In the genomic region with DNA sequence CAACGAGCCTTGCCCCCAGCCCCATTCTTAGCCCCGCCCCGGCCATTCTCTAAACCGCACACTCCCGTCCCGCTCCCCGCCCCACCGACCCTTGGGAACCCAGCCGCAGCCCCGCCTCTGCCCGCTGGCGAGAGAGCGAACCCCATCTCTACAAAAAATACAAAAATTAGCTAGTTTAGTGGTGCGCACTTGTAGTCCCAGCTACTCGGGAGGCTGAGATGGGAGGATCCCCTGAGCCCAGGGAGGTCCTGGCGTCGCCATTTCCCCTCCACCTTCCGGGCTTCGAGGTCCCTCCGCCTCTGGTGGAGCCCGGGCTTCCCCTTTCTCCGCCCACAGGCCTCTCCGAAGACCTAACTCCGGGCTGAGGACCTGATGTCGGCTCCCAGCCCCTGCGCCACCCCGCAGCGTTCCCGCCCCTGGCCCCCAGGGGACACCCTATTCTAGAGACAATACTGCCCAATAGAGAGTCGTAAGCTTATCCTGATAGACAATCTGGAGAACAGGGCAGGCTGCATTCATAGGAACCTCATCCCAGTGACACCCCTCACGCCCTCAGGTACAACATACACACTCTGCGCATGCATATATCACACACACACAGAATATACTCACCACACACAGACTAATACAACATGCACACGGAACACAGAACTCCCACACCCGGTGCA, we compare ENCODE assay signal across 8 cellular contexts. TPM values are rescaled to one million over a fixed set of nuclear protein-coding genes. Genes with fewer than 3 reads are reported as not detected.
A peak's percentile ranks its signal among the peaks of the same experiment; 100 is the strongest.
DNase-seq lines count a peak whose midpoint lies in the region; ATAC-seq and TF ChIP-seq lines count a peak whose summit lies in the region.

No MANE protein-coding gene starts in this region.

- H3K9me2 ChIP-seq in SU-DHL-6 (replicated peaks; ENCODE audit: insufficient read depth, low read length) = no peaks in the 10 kb centered on the region

- no peaks in the 10 kb centered on the region for H3K9me3 ChIP-seq in SU-DHL-6 (ENCODE audit: insufficient read depth, low read length)
- no peaks in the 10 kb centered on the region for H3K9me3 ChIP-seq in left lung

- peak overlapping the region; percentile 88 for H2AFZ ChIP-seq in SU-DHL-6 (ENCODE audit: low read depth, low read length, severe bottlenecking)

- ATAC-seq in left lung (peak; percentile 2), HG02840 (IDR thresholded peaks at IDR 0.05; ENCODE audit: low FRiP score, unreplicated experiment) (no peak)

- peak overlapping the region; percentile 69 for H3K9ac ChIP-seq in SU-DHL-6 (ENCODE audit: low read length)

- H3K4me1 ChIP-seq in left lung = peaks cover 11 to 39% of the 10 kb centered on the region in 2 donors

- DNase-seq in NCI-H1436 (lab: John Stamatoyannopoulos, UW) (peak; percentile 40), NCI-H1436 treated with DMSO at 0.1 percent for 48 hours (lab: John Stamatoyannopoulos, UW) (no peak), left lung (peak; percentile 73 to 90), RKO (ENCODE audit: low spot score) (no peak)
- DNase-seq in stimulated activated CD8-positive, alpha-beta memory T cell treated with anti-CD3 and anti-CD28 coated beads, Interleukin-15, amount 100 ng/mL, for 48 hours (ENCODE audit: low read depth in 2 of 2) = peak; percentile 64

- H3K27ac ChIP-seq in SU-DHL-6 (ENCODE audit: low read depth, low read length) = peak overlapping the region; percentile 47; the same call in 1 of the 2 replicates
- H3K27ac ChIP-seq in angular gyrus (ENCODE audit: low read depth, low read length) = peak overlapping the region; percentile 53
- peak overlapping the region; percentile 81 to 91 for H3K27ac ChIP-seq in left lung

- H3K27me3 ChIP-seq in SU-DHL-6 (ENCODE audit: low read length) (no peaks in the 10 kb centered on the region), left lung (peaks cover 0 to 9% of the 10 kb centered on the region in 2 donors)

- H4K20me1 ChIP-seq in SU-DHL-6 (ENCODE audit: low read depth, low read length) = no peaks in the 10 kb centered on the region

- peaks cover 9% of the 10 kb centered on the region for H3F3A ChIP-seq in SU-DHL-6 (ENCODE audit: insufficient read depth)

- peak overlapping the region; percentile 90 for H3K4me2 ChIP-seq in SU-DHL-6 (ENCODE audit: low read depth, low read length, poor library complexity, severe bottlenecking)

- H3K79me2 ChIP-seq in SU-DHL-6 (ENCODE audit: insufficient read depth, low read length) = no peaks in the 10 kb centered on the region

- TF ChIP-seq CTCF in SU-DHL-6 (IDR thresholded peaks at IDR 0.05; ENCODE audit: insufficient read depth, low read length, poor library complexity, severe bottlenecking) (no peak), left lung (IDR thresholded peaks at IDR 0.05) (peak in 1 of 2 donors; percentile 12)

- H3K36me3 ChIP-seq in SU-DHL-6 (ENCODE audit: low read length) (no peaks in the 10 kb centered on the region), left lung (peaks cover 0 to 25% of the 10 kb centered on the region in 2 donors)

- H3K4me3 ChIP-seq in SU-DHL-6 (ENCODE audit: insufficient read depth, low read length, poor library complexity, severe bottlenecking) (peak overlapping the region; percentile 70), left lung (peak overlapping the region; percentile 56 to 74)

- intact Hi-C loops in left lung (cut with DNase I) = no loop called here

RNA-seq across cellular contexts. Expression of gene PROCA1, which starts 0.5 kb away (rescaled TPM):
- 1 to 10 TPM; 1.9 to 2.0 TPM for total RNA-seq in left lung

RNA-seq across cellular contexts. Expression of gene RAB34, which starts 5.5 kb away (rescaled TPM):
- 10 to 100 TPM; 79.4 to 79.5 TPM for total RNA-seq in left lung

RNA-seq across cellular contexts. Expression of gene RPL23A, which starts 7.6 kb away (rescaled TPM):
- 1,000 to 10,000 TPM; 1,170 to 1,265 TPM for total RNA-seq in left lung

RNA-seq across cellular contexts. Expression of gene TLCD1, which starts 13.9 kb away (rescaled TPM):
- 10 to 100 TPM; 18.4 to 20.7 TPM for total RNA-seq in left lung

RNA-seq across cellular contexts. Expression of gene NEK8, which starts 16.4 kb away (rescaled TPM):
- total RNA-seq in left lung = 1 to 10 TPM; 5.6 to 7.5 TPM

Comparison
In these comparisons a context has a peak if more than half of its experiments do, and no peak if none do; other contexts are left out.
1. DNase-seq: peak in NCI-H1436 (single experiment), left lung (2 of 2) and stimulated activated CD8-positive, alpha-beta memory T cell treated with anti-CD3 and anti-CD28 coated beads, Interleukin-15, amount 100 ng/mL, for 48 hours (2 of 2); none in NCI-H1436 treated with DMSO at 0.1 percent for 48 hours (single experiment) and RKO (single experiment).
2. Peak in every context shown above with its lines, with median percentiles within 50 percentile points of each other: H3K27ac ChIP-seq.